ENCODE assay signal across 1 cellular context in genomic region chr17:80561541-80562114, GRCh38.
TF ChIP-seq lines count a peak whose summit lies in the region.

No MANE protein-coding gene starts in this region.

TF ChIP-seq in GM12878, 131 proteins besides CTCF, POLR2A, EP300 and RAD21:
- no peak for TF ChIP-seq ATF2 (IDR thresholded peaks at IDR 0.05; ENCODE audit: low read length)
- TF ChIP-seq BCL3 (IDR thresholded peaks at IDR 0.05; ENCODE audit: borderline replicate concordance, insufficient read depth, low read depth, low read length, poor library complexity, severe bottlenecking): peak; percentile 72
